Comparison of ENCODE assay signal across 8 cellular contexts in genomic region chr17:30554839-30555751, GRCh38.
DNase-seq lines count a peak whose midpoint lies in the region; ATAC-seq and TF ChIP-seq lines count a peak whose summit lies in the region.

No MANE protein-coding gene starts in this region.

- H3K4me3 ChIP-seq in BE2C (ENCODE audit: low read depth, low read length) (no peak overlapping the region), GM23338 (no peak overlapping the region), iPS DF 6.9 (ENCODE audit: low read length) (no peak overlapping the region)

- TF ChIP-seq CTCF in BE2C (IDR thresholded peaks at IDR 0.05; ENCODE audit: low read depth, low read length), result peak; percentile 33
- TF ChIP-seq CTCF in GM23338 (conservative IDR thresholded peaks at IDR 0.05; ENCODE audit: low read depth in 2 of 2), result peak; percentile 55 to 78

- DNase-seq in BE2C (peak; percentile 41), GM23338 (ENCODE audit: low spot score) (peak; percentile 74), UCSD-AML1 (lab: John Stamatoyannopoulos, UW; ENCODE audit: unreplicated experiment) (peak; percentile 35), iPS DF 6.9 (ENCODE audit: low read depth, low spot score) (peak; percentile 27), kidney glomerular epithelial cell (lab: John Stamatoyannopoulos, UW) (no peak)
- no peak for DNase-seq in activated naive CD4-positive, alpha-beta T cell (lab: John Stamatoyannopoulos, UW)
- no peak for DNase-seq in activated naive CD8-positive, alpha-beta T cell treated with anti-CD3 and anti-CD28 coated beads for 36 hours

- WGBS in iPS DF 6.9 (ENCODE audit: insufficient coverage, insufficient read length), result no CpG with 5 or more reads among the region's 20 CpGs

- H3F3A ChIP-seq in GM23338 (replicated peaks; ENCODE audit: low read depth), result no peaks in the 10 kb centered on the region

- no peaks in the 10 kb centered on the region for H4K20me1 ChIP-seq in GM23338 (replicated peaks; ENCODE audit: insufficient read depth)

- no peak overlapping the region for H3K27ac ChIP-seq in GM23338 (ENCODE audit: low read depth)
- H3K27ac ChIP-seq in iPS DF 6.9 (ENCODE audit: low read length), result no peak overlapping the region

- H3K9me3 ChIP-seq in BE2C (no peaks in the 10 kb centered on the region), iPS DF 6.9 (ENCODE audit: control insufficient read depth, insufficient read depth, low read length) (no peaks in the 10 kb centered on the region)

- H3K36me3 ChIP-seq in BE2C, result no peaks in the 10 kb centered on the region
- no peaks in the 10 kb centered on the region for H3K36me3 ChIP-seq in GM23338 (ENCODE audit: insufficient read depth)
- no peaks in the 10 kb centered on the region for H3K36me3 ChIP-seq in iPS DF 6.9 (ENCODE audit: control insufficient read depth, insufficient read depth, low read length)

- H3K4me1 ChIP-seq in BE2C, result no peaks in the 10 kb centered on the region
- H3K4me1 ChIP-seq in GM23338 (ENCODE audit: insufficient read depth), result no peaks in the 10 kb centered on the region
- no peaks in the 10 kb centered on the region for H3K4me1 ChIP-seq in iPS DF 6.9 (ENCODE audit: control insufficient read depth, insufficient read depth, low read length)

- no peaks in the 10 kb centered on the region for H3K9me2 ChIP-seq in GM23338 (ENCODE audit: insufficient read depth)

- peaks cover 15% of the 10 kb centered on the region for H3K27me3 Mint-ChIP-seq in GM23338 (ENCODE audit: insufficient read depth, low read depth, poor library complexity)
- H3K27me3 Mint-ChIP-seq in activated naive CD8-positive, alpha-beta T cell treated with anti-CD3 and anti-CD28 coated beads for 36 hours, result no peaks in the 10 kb centered on the region

- ATAC-seq in GM23338 (peak; percentile 87), HG02981 (IDR thresholded peaks at IDR 0.05; ENCODE audit: unreplicated experiment) (no peak)

- H3K27me3 ChIP-seq in BE2C, result no peaks in the 10 kb centered on the region
- H3K27me3 ChIP-seq in GM23338 (ENCODE audit: insufficient read depth), result no peaks in the 10 kb centered on the region
- no peaks in the 10 kb centered on the region for H3K27me3 ChIP-seq in iPS DF 6.9 (ENCODE audit: control insufficient read depth, insufficient read depth, low read length)

- H3K4me1 Mint-ChIP-seq in GM23338, result peaks cover 10% of the 10 kb centered on the region
- H3K4me1 Mint-ChIP-seq in activated naive CD8-positive, alpha-beta T cell treated with anti-CD3 and anti-CD28 coated beads for 36 hours, result peaks cover 6% of the 10 kb centered on the region

- H3K9me3 Mint-ChIP-seq in GM23338, result no peaks in the 10 kb centered on the region
- H3K9me3 Mint-ChIP-seq in activated naive CD8-positive, alpha-beta T cell treated with anti-CD3 and anti-CD28 coated beads for 36 hours, result no peaks in the 10 kb centered on the region

- no peak overlapping the region; the same call in 1 of the 2 replicates for H2AFZ ChIP-seq in GM23338

- no peak overlapping the region for H3K27ac Mint-ChIP-seq in GM23338
- H3K27ac Mint-ChIP-seq in activated naive CD8-positive, alpha-beta T cell treated with anti-CD3 and anti-CD28 coated beads for 36 hours, result no peak overlapping the region

- no peak overlapping the region for H3K4me2 ChIP-seq in GM23338

- no peaks in the 10 kb centered on the region for H3K79me2 ChIP-seq in GM23338 (replicated peaks; ENCODE audit: insufficient read depth)

- no peaks in the 10 kb centered on the region for H3K36me3 Mint-ChIP-seq in GM23338 (ENCODE audit: low read depth)
- no peaks in the 10 kb centered on the region for H3K36me3 Mint-ChIP-seq in activated naive CD8-positive, alpha-beta T cell treated with anti-CD3 and anti-CD28 coated beads for 36 hours

- H3K4me3 Mint-ChIP-seq in GM23338, result no peak overlapping the region
- no peak overlapping the region for H3K4me3 Mint-ChIP-seq in activated naive CD8-positive, alpha-beta T cell treated with anti-CD3 and anti-CD28 coated beads for 36 hours

TF ChIP-seq in GM23338, 12 proteins besides CTCF, POLR2A, EP300 and RAD21:
- no peak for TF ChIP-seq ZNF331 (CRISPR knock-in tag; IDR thresholded peaks at IDR 0.05; ENCODE audit: low read depth)
- TF ChIP-seq ZNF114 (CRISPR knock-in tag; IDR thresholded peaks at IDR 0.05), result no peak
- no peak for TF ChIP-seq EZH2phosphoT487 (IDR thresholded peaks at IDR 0.05; ENCODE audit: unreplicated experiment)
- no peak for TF ChIP-seq CREB1 (CRISPR knock-in tag; IDR thresholded peaks at IDR 0.05; ENCODE audit: low read depth)
- TF ChIP-seq NANOG (IDR thresholded peaks at IDR 0.05; ENCODE audit: borderline replicate concordance), result no peak
- TF ChIP-seq REST (IDR thresholded peaks at IDR 0.05; ENCODE audit: unreplicated experiment), result no peak
- no peak for TF ChIP-seq ETS1 (IDR thresholded peaks at IDR 0.05)
- TF ChIP-seq EZH2 (IDR thresholded peaks at IDR 0.05; ENCODE audit: low read depth, unreplicated experiment), result no peak
- TF ChIP-seq JUNB (IDR thresholded peaks at IDR 0.05; ENCODE audit: unreplicated experiment), result no peak

Comparison
In these comparisons a context has a peak if more than half of its experiments do, and no peak if none do; other contexts are left out.
1. DNase-seq: peak in BE2C (single experiment), GM23338 (single experiment), UCSD-AML1 (single experiment) and iPS DF 6.9 (single experiment); none in kidney glomerular epithelial cell (single experiment), activated naive CD4-positive, alpha-beta T cell (0 of 4) and activated naive CD8-positive, alpha-beta T cell treated with anti-CD3 and anti-CD28 coated beads for 36 hours (single experiment).